In the genomic region with DNA sequence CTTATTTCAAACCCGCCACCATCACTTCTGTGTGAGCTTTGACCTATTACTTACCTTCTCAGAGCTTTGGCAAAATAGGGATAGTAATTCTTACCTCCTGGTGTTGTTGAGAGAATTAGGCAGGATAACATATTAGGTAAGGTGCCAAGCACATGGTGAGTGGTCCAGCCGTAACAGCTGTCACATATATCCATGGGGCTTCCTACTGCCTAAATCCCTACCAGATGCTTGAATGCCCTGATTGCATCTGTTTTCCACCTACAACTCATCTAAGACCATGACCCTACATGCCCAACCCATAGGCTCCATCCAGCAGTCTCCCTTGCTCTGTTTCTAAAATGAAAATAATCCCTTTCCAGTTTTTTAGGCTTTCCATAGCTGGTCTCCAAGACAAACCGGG, we compare ENCODE assay signal across 26 cellular contexts.
"Had no signal": no experiment of that assay in that cellular context is flagged by ENCODE, and none has a peak within 500 bp of the region (broad histone marks: within the 10 kb centered on the region; RNA-seq: fewer than 3 reads in every experiment).

No MANE protein-coding gene starts in this region.

- H3K27ac ChIP-seq: cardiac muscle cell, neutrophil, right lobe of liver, upper lobe of left lung, WERI-Rb-1 had no signal

- H3K9me3 ChIP-seq: adrenal gland, neutrophil, right lobe of liver, upper lobe of left lung had no signal

- ATAC-seq: activated CD4-positive, CD25-positive, alpha-beta regulatory T cell treated with anti-CD3 and anti-CD28 coated beads, Interleukin-2, amount 50 U/mL, for 24 hours; right lobe of liver had no signal

- H3K36me3 ChIP-seq: adrenal gland, cardiac muscle cell, neutrophil, right lobe of liver, upper lobe of left lung, WERI-Rb-1 had no signal

- H3K4me3 ChIP-seq: adrenal gland, cardiac muscle cell, right lobe of liver, upper lobe of left lung had no signal

- H3K4me1 ChIP-seq: adrenal gland, right lobe of liver, upper lobe of left lung had no signal

- FAIRE-seq: endothelial cell of umbilical vein, keratinocyte, TTC549 had no signal

- DNase-seq: activated CD4-positive, alpha-beta memory T cell treated with anti-CD3 and anti-CD28 coated beads for 36 hours; activated CD4-positive, alpha-beta T cell treated with anti-CD3 and anti-CD28 coated beads for 48 hours; activated CD8-positive, alpha-beta memory T cell treated with anti-CD3 and anti-CD28 coated beads, Interleukin-2, amount 50 U/mL, for 4 hours; activated effector memory CD4-positive, alpha-beta T cell treated with anti-CD3 and anti-CD28 coated beads, Interleukin-2, amount 50 U/mL, for 16 hours; activated naive CD4-positive, alpha-beta T cell treated with anti-CD3 and anti-CD28 coated beads for 36 hours; activated naive CD8-positive, alpha-beta T cell treated with anti-CD3 and anti-CD28 coated beads for 36 hours; activated T-cell treated with anti-CD3 and anti-CD28 coated beads, Interleukin-2, amount 50 U/mL, for 1 hour; aorta; cortex of kidney; foreskin melanocyte; hippocampal formation; left cardiac atrium; left ventricle myocardium superior; right lobe of liver; stimulated activated CD4-positive, alpha-beta T cell treated with anti-CD3 and anti-CD28 coated beads, Interleukin-2, amount 100 ng/mL, for 48 hours; stimulated activated naive CD4-positive, alpha-beta T cell treated with Interleukin-2 at 50 U/mL for 16 hours; T-helper 9 cell; upper lobe of left lung; WERI-Rb-1 had no signal

- H3K27me3 ChIP-seq: adrenal gland, cardiac muscle cell, right lobe of liver, upper lobe of left lung had no signal
